In the genomic region with DNA sequence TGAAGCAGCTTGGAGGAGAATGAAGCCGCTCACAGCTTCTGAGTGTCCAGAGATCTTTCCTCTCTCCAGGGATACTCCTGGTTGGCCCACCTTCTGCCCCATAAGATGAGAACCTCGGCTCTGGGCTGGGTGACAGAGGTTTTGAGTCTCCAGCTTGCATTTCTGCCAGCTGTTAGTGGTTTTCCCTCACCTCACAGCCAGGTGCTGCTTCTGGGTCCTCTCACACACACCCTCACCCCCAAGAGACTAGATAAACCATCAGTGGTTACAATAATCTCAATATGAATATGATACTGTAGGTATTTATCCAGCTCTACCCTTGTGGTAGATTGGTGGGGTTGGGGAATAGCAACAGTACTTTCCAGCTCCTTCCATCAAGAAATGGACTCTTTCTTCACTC, we compare ENCODE assay signal across 17 cellular contexts.
"Had no signal": no experiment of that assay in that cellular context is flagged by ENCODE, and none has a peak within 500 bp of the region (broad histone marks: within the 10 kb centered on the region; RNA-seq: fewer than 3 reads in every experiment).

No MANE protein-coding gene starts in this region.

- H3K4me3 ChIP-seq: ascending aorta, coronary artery, left ventricle myocardium inferior, stomach had no signal

- DNase-seq: activated CD4-positive, alpha-beta T cell treated with anti-CD3 and anti-CD28 coated beads, Interleukin-2, amount 50 U/mL, for 1 hour; activated CD4-positive, CD25-positive, alpha-beta regulatory T cell treated with anti-CD3 and anti-CD28 coated beads, Interleukin-2, amount 50 U/mL, for 72 hours; activated CD8-positive, alpha-beta memory T cell treated with anti-CD3 and anti-CD28 coated beads, Interleukin-2, amount 50 U/mL, for 48 hours; activated effector memory CD4-positive, alpha-beta T cell treated with anti-CD3 and anti-CD28 coated beads, Interleukin-2, amount 50 U/mL, for 16 hours; activated naive CD4-positive, alpha-beta T cell treated with anti-CD3 and anti-CD28 coated beads, Interleukin-2, amount 50 U/mL, for 16 hours; activated T-cell treated with anti-CD3 and anti-CD28 coated beads, Interleukin-2, amount 50 U/mL, for 48 hours; head of caudate nucleus; kidney glomerular epithelial cell; left ventricle myocardium inferior; stimulated activated CD4-positive, alpha-beta T cell treated with anti-CD3 and anti-CD28 coated beads, Interleukin-12 subunit alpha, Interleukin-12 subunit beta, amount 100 ng/mL, for 4 hours; stimulated activated CD4-positive, alpha-beta T cell treated with anti-CD3 and anti-CD28 coated beads, Interleukin-2, amount 100 ng/mL, for 24 hours; stomach had no signal

- H3K36me3 Mint-ChIP-seq: type B pancreatic cell had no signal

- H3K27ac Mint-ChIP-seq: progenitor cell of endocrine pancreas, type B pancreatic cell had no signal

- H3K4me3 Mint-ChIP-seq: neural crest cell, type B pancreatic cell had no signal
